8 cellular contexts compared by ENCODE assay signal in the genomic region with DNA sequence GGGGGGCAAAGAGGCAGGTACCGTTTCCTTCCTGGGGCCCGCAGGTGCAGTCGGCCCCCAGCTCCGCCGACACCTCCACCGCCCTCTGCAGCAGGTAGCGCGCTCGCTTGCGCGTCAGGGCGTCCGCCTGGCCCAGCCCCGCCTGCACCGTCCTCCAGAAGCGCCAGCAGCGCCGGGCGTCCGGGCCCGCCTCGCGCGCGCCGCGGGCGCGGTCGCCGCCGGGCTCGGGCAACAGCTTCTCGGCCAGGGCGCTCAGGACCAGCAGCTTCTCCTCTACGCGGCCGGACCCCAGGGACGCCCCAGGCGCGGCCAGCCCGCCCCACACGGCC. TPM values are rescaled to one million over a fixed set of nuclear protein-coding genes. Genes with fewer than 3 reads are reported as not detected.
DNase-seq lines count a peak whose midpoint lies in the region; ATAC-seq and TF ChIP-seq lines count a peak whose summit lies in the region.

No MANE protein-coding gene starts in this region.

- H3K9me3 ChIP-seq in Peyer's patch, result no peaks in the 10 kb centered on the region

- ATAC-seq in GM19452 (IDR thresholded peaks at IDR 0.05; ENCODE audit: unreplicated experiment), result peak; percentile 57
- ATAC-seq in HG03521 (IDR thresholded peaks at IDR 0.05; ENCODE audit: unreplicated experiment), result peak; percentile 54

- no peak for TF ChIP-seq CTCF in Peyer's patch (IDR thresholded peaks at IDR 0.05)

- H3K27ac ChIP-seq in Peyer's patch (peak overlapping the region; percentile 91 to 98 (median 95)), rectal smooth muscle tissue (ENCODE audit: low read depth, low read length) (peak overlapping the region; percentile 80)

- H3K4me3 ChIP-seq in Peyer's patch (peak overlapping the region; percentile 69 to 93 (median 76)), rectal smooth muscle tissue (ENCODE audit: low read length) (peak overlapping the region; percentile 96)

- peak overlapping the region; percentile 69 for H3K9ac ChIP-seq in rectal smooth muscle tissue (ENCODE audit: low read length)

- H3K36me3 ChIP-seq in Peyer's patch, result no peaks in the 10 kb centered on the region
- H3K36me3 ChIP-seq in rectal smooth muscle tissue (ENCODE audit: control insufficient read depth, insufficient read depth, low read length), result no peaks in the 10 kb centered on the region

- peaks cover 0 to 10% (median 2%) of the 10 kb centered on the region in 4 donors for H3K4me1 ChIP-seq in Peyer's patch
- peaks cover 2% of the 10 kb centered on the region for H3K4me1 ChIP-seq in rectal smooth muscle tissue (ENCODE audit: control insufficient read depth, insufficient read depth, low read length)

- peak in 1 of 2 donors; percentile 62 for TF ChIP-seq POLR2A in Peyer's patch (IDR thresholded peaks at IDR 0.05)

- no peaks in the 10 kb centered on the region for H3K27me3 ChIP-seq in Peyer's patch
- H3K27me3 ChIP-seq in rectal smooth muscle tissue (ENCODE audit: control insufficient read depth, insufficient read depth, low read length), result no peaks in the 10 kb centered on the region

- intact Hi-C loops in cardiac septum (cut with DNase I), result loop anchor here (5.0 kb wide), 1 partner anchor 106 kb away; a partner anchor contains a TSS

- DNase-seq in COR-L47 (lab: John Stamatoyannopoulos, UW) (peak; percentile 56), Peyer's patch (peak; percentile 62 to 86 (median 86)), activated gamma-delta T cell treated with Interleukin-2 at 50 U/mL for 16 hours (peak; percentile 77), cardiac septum (ENCODE audit: low spot score) (peak; percentile 80), OCI-M2 (lab: John Stamatoyannopoulos, UW; ENCODE audit: unreplicated experiment) (no peak)

RNA-seq across cellular contexts. Expression of a gene that starts 0.9 kb away (rescaled TPM):
- total RNA-seq in Peyer's patch, result 10 to 100 TPM; 19.3 to 52.0 (median 36.3) TPM
- total RNA-seq in cardiac septum, result 9.1 TPM
